Comparison of ENCODE assay signal across 9 cellular contexts in genomic region chr2:172103471-172104292, GRCh38. TPM values are rescaled to one million over a fixed set of nuclear protein-coding genes. Genes with fewer than 3 reads are reported as not detected.
DNase-seq lines count a peak whose midpoint lies in the region; ATAC-seq and TF ChIP-seq lines count a peak whose summit lies in the region.
"Had no signal": no experiment of that assay in that cellular context is flagged by ENCODE, and none has a peak within 500 bp of the region (broad histone marks: within the 10 kb centered on the region; RNA-seq: fewer than 3 reads in every experiment).

No MANE protein-coding gene starts in this region.

- H3K4me1 ChIP-seq in ES-I3 (ENCODE audit: insufficient read depth, low read length) (peaks cover 3% of the 10 kb centered on the region; the same call in 1 of the 2 replicates), left ventricle myocardium inferior (peaks cover 75% of the 10 kb centered on the region)

- H3F3A ChIP-seq in SU-DHL-6 (ENCODE audit: insufficient read depth): peaks cover 8% of the 10 kb centered on the region; the same call in 1 of the 2 replicates

- H3K4me3 ChIP-seq in SU-DHL-6 (ENCODE audit: insufficient read depth, low read length, poor library complexity, severe bottlenecking): peak overlapping the region; percentile 55
- H3K4me3 ChIP-seq in left ventricle myocardium inferior: peak overlapping the region; percentile 67
- H3K4me3 ChIP-seq in retinal pigment epithelial cell (ENCODE audit: low read length): peak overlapping the region; percentile 45

- no peak for ATAC-seq in HG03342 (IDR thresholded peaks at IDR 0.05; ENCODE audit: unreplicated experiment)
- ATAC-seq in GM19467 (IDR thresholded peaks at IDR 0.05; ENCODE audit: unreplicated experiment): no peak

- H3K9me2 ChIP-seq in SU-DHL-6 (replicated peaks; ENCODE audit: insufficient read depth, low read length): no peaks in the 10 kb centered on the region

- peak; percentile 86 for DNase-seq in M059J (ENCODE audit: low read depth)
- DNase-seq in amniotic epithelial cell (ENCODE audit: low read depth): peak; percentile 78
- peak; percentile 73 for DNase-seq in left ventricle myocardium inferior
- peak; percentile 52 for DNase-seq in retinal pigment epithelial cell (ENCODE audit: low read depth)

- TF ChIP-seq CTCF in SU-DHL-6 (IDR thresholded peaks at IDR 0.05; ENCODE audit: insufficient read depth, low read length, poor library complexity, severe bottlenecking): peak; percentile 97
- TF ChIP-seq CTCF in left ventricle myocardium inferior (IDR thresholded peaks at IDR 0.05; ENCODE audit: borderline replicate concordance): peak; percentile 78
- TF ChIP-seq CTCF in retinal pigment epithelial cell (conservative IDR thresholded peaks at IDR 0.05; ENCODE audit: low read depth, low read length): peak; percentile 91

- peak overlapping the region; percentile 76 for H2AFZ ChIP-seq in SU-DHL-6 (ENCODE audit: low read depth, low read length, severe bottlenecking)

- H3K27ac ChIP-seq in SU-DHL-6 (ENCODE audit: low read depth, low read length) (0 out of 2 replicates have a peak overlapping the region, but pooled peaks have one; percentile 10), left ventricle myocardium inferior (replicated peaks) (no peak overlapping the region)

- H4K20me1 ChIP-seq in SU-DHL-6 (ENCODE audit: low read depth, low read length): no peaks in the 10 kb centered on the region

- no peaks in the 10 kb centered on the region for H3K79me2 ChIP-seq in SU-DHL-6 (ENCODE audit: insufficient read depth, low read length)

- H3K9me3 ChIP-seq in ES-I3 (ENCODE audit: control insufficient read depth, insufficient read depth, low read length) (no peaks in the 10 kb centered on the region), SU-DHL-6 (ENCODE audit: insufficient read depth, low read length) (no peaks in the 10 kb centered on the region), left ventricle myocardium inferior (replicated peaks) (no peaks in the 10 kb centered on the region)

- H3K4me2 ChIP-seq in SU-DHL-6 (ENCODE audit: low read depth, low read length, poor library complexity, severe bottlenecking): peak overlapping the region; percentile 84

- H3K27me3 ChIP-seq in SU-DHL-6 (ENCODE audit: low read length): no peaks in the 10 kb centered on the region
- H3K27me3 ChIP-seq in left ventricle myocardium inferior (ENCODE audit: low read depth): peaks cover 100% of the 10 kb centered on the region

- H3K36me3 ChIP-seq in ES-I3 (ENCODE audit: insufficient read depth, low read length) (no peaks in the 10 kb centered on the region), SU-DHL-6 (ENCODE audit: low read length) (no peaks in the 10 kb centered on the region), left ventricle myocardium inferior (no peaks in the 10 kb centered on the region)

- peak overlapping the region; percentile 57; the same call in 1 of the 2 replicates for H3K9ac ChIP-seq in ES-I3 (ENCODE audit: low read depth, low read length)
- peak overlapping the region; percentile 49 for H3K9ac ChIP-seq in SU-DHL-6 (ENCODE audit: low read length)

- intact Hi-C loops in left ventricle myocardium inferior (cut with micrococcal nuclease): loop anchor here (10.0 kb wide), 2 partner anchors 289 to 399 kb away; no protein-coding TSS in a partner anchor

RNA-seq across cellular contexts. Expression of gene DLX2, which starts 1.0 kb away (rescaled TPM):
- 1.9 and 4.2 TPM in 2 replicates for total RNA-seq in M059J (2014; rRNA removed; shearing (Covaris generic))
- total RNA-seq in left ventricle myocardium inferior: not detected
- total RNA-seq: mononuclear cell had no signal

RNA-seq across cellular contexts. Expression of gene DLX1, which starts 18.4 kb away (rescaled TPM):
- 5.6 and 6.8 TPM in 2 replicates for total RNA-seq in M059J (2014; rRNA removed; shearing (Covaris generic))
- total RNA-seq in left ventricle myocardium inferior: not detected
- total RNA-seq: mononuclear cell had no signal
